9 cellular contexts compared by ENCODE assay signal in genomic region chr4:4935974-4936373, GRCh38.
"Had no signal": no experiment of that assay in that cellular context is flagged by ENCODE, and none has a peak within 500 bp of the region (broad histone marks: within the 10 kb centered on the region; RNA-seq: fewer than 3 reads in every experiment).

No MANE protein-coding gene starts in this region.

- H3K36me3 ChIP-seq: HAP-1 had no signal

- H2AFZ ChIP-seq: GM23248 had no signal

- H3K9ac ChIP-seq: GM23248, KMS-11 had no signal

- H3K9me3 ChIP-seq: HAP-1 had no signal

- H3K9me3 Mint-ChIP-seq: HFFc6 had no signal

- DNase-seq: GM23248, GOT3, H7, HFFc6, IMR-90, KBM-7 had no signal

- H3K4me1 ChIP-seq: HAP-1 had no signal

- H3K27ac ChIP-seq: GM23248, HL-60, KMS-11 had no signal

- H3K4me2 ChIP-seq: KMS-11 had no signal

- H3K4me3 ChIP-seq: GM23248, HAP-1 had no signal

- H3K27ac Mint-ChIP-seq: HFFc6 had no signal

- H3K4me3 Mint-ChIP-seq: HFFc6 had no signal
